21 cellular contexts compared by ENCODE assay signal in the genomic region with DNA sequence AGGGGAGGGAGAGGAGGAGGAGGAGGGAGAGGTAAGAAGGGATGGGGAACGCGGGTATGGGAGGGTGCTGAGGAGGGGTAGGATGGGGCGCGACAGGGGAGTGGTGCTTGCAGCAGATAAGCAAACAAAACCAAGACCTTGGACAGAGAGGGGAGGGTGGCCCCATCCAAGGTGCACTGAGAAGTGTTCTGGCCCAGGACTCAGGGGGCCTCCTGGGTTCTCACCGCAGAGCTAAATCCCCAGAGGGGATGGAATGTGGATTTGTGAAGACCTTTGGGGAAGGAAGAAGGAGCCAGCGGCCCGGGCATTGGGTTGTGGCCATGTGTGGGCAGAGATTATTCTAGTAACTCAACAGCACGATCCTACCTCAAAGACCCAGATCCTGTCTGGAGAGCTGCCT.
"Had no signal": no experiment of that assay in that cellular context is flagged by ENCODE, and none has a peak within 500 bp of the region (broad histone marks: within the 10 kb centered on the region; RNA-seq: fewer than 3 reads in every experiment).

No MANE protein-coding gene starts in this region.

- H3K36me3 Mint-ChIP-seq: stimulated activated effector memory CD8-positive, alpha-beta T cell treated with anti-CD3 and anti-CD28 coated beads, Interleukin-12 subunit alpha, Interleukin-12 subunit beta, amount 100 ng/mL, for 72 hours had no signal

- DNase-seq: colonic mucosa; dermis blood vessel endothelial cell; esophagus squamous epithelium; foreskin fibroblast; glutamatergic neuron; immature natural killer cell; left cardiac atrium; left ventricle myocardium inferior; mesenchymal stem cell; naive B cell; stimulated activated CD4-positive, alpha-beta T cell treated with anti-CD3 and anti-CD28 coated beads, Interleukin-4, amount 100 ng/mL, for 1 hour; stimulated activated CD8-positive, alpha-beta memory T cell treated with anti-CD3 and anti-CD28 coated beads, Interleukin-4, amount 100 ng/mL, for 48 hours; stimulated activated naive CD8-positive, alpha-beta T cell treated with anti-CD3 and anti-CD28 coated beads, Interleukin-15, Interleukin-2, amounts not matched to agents 100 U/mL and 50 U/mL, for 24 hours; upper lobe of left lung; uterus had no signal

- H3K4me3 Mint-ChIP-seq: immature natural killer cell; stimulated activated effector memory CD8-positive, alpha-beta T cell treated with anti-CD3 and anti-CD28 coated beads, Interleukin-12 subunit alpha, Interleukin-12 subunit beta, amount 100 ng/mL, for 72 hours had no signal

- H3K27ac ChIP-seq: colonic mucosa, esophagus squamous epithelium, gastroesophageal sphincter, left ventricle myocardium inferior, tibial artery, upper lobe of left lung, uterus had no signal

- H3K36me3 ChIP-seq: colonic mucosa, esophagus squamous epithelium, gastroesophageal sphincter, left ventricle myocardium inferior, tibial artery, upper lobe of left lung, uterus had no signal

- ATAC-seq: gastroesophageal sphincter; left cardiac atrium; right cardiac atrium; stimulated activated effector memory CD8-positive, alpha-beta T cell treated with anti-CD3 and anti-CD28 coated beads, Interleukin-12 subunit alpha, Interleukin-12 subunit beta, amount 100 ng/mL, for 72 hours; stimulated activated naive CD8-positive, alpha-beta T cell treated with anti-CD3 and anti-CD28 coated beads, Interleukin-15, Interleukin-2, amounts not matched to agents 100 U/mL and 50 U/mL, for 24 hours had no signal

- H3K4me1 Mint-ChIP-seq: immature natural killer cell; naive B cell; stimulated activated effector memory CD8-positive, alpha-beta T cell treated with anti-CD3 and anti-CD28 coated beads, Interleukin-12 subunit alpha, Interleukin-12 subunit beta, amount 100 ng/mL, for 72 hours had no signal

- H3K27ac Mint-ChIP-seq: immature natural killer cell; stimulated activated effector memory CD8-positive, alpha-beta T cell treated with anti-CD3 and anti-CD28 coated beads, Interleukin-12 subunit alpha, Interleukin-12 subunit beta, amount 100 ng/mL, for 72 hours had no signal

- H3K27me3 ChIP-seq: colonic mucosa, upper lobe of left lung, uterus had no signal

- H3K4me1 ChIP-seq: colonic mucosa, gastroesophageal sphincter, left ventricle myocardium inferior, tibial artery, upper lobe of left lung, uterus had no signal

- H3K9me3 ChIP-seq: colonic mucosa had no signal

- H3K4me2 ChIP-seq: smooth muscle cell had no signal

- H3K4me3 ChIP-seq: colonic mucosa, esophagus squamous epithelium, gastroesophageal sphincter, left ventricle myocardium inferior, lung, smooth muscle cell, tibial artery, upper lobe of left lung, uterus had no signal
